In genomic region chr5:132816554-132816953, GRCh38 we compare ENCODE assay signal across 25 cellular contexts. TPM values are rescaled to one million over a fixed set of nuclear protein-coding genes. Genes with fewer than 3 reads are reported as not detected.
A peak's percentile ranks its signal among the peaks of the same experiment; 100 is the strongest.
DNase-seq lines count a peak whose midpoint lies in the region; TF ChIP-seq lines count a peak whose summit lies in the region.
"Had no signal": no experiment of that assay in that cellular context is flagged by ENCODE, and none has a peak within 500 bp of the region (broad histone marks: within the 10 kb centered on the region; RNA-seq: fewer than 3 reads in every experiment).

No MANE protein-coding gene starts in this region.

- no peak overlapping the region for H3K4ac ChIP-seq in H9 (ENCODE audit: low read depth, low read length)

- H3K9me3 ChIP-seq in adipocyte (ENCODE audit: control insufficient read depth, low read length) (no peaks in the 10 kb centered on the region), osteoblast (ENCODE audit: low read depth, low read length) (no peaks in the 10 kb centered on the region), H9 (ENCODE audit: control insufficient read depth, low read depth, low read length) (no peaks in the 10 kb centered on the region)
- H3K9me3 ChIP-seq: MG63, SJSA1 had no signal

- no peak overlapping the region for H3K4me3 Mint-ChIP-seq in H9
- H3K4me3 Mint-ChIP-seq: CD4-positive, alpha-beta memory T cell had no signal

- no peak overlapping the region for H3K14ac ChIP-seq in H9 (ENCODE audit: insufficient read depth, low read length)

- H3K9me3 Mint-ChIP-seq in H9: peaks cover 0 to 4% of the 10 kb centered on the region in 2 experiments; a peak in 3 of 5 replicates
- H3K9me3 Mint-ChIP-seq: CD4-positive, alpha-beta memory T cell had no signal

- H3K18ac ChIP-seq in H9 (ENCODE audit: insufficient read length, low read depth, low read length): no peak overlapping the region

- no peaks in the 10 kb centered on the region for H3K79me1 ChIP-seq in H9 (ENCODE audit: insufficient read depth, low read depth, low read length, poor library complexity, severe bottlenecking)

- H3K4me2 ChIP-seq in osteoblast (ENCODE audit: insufficient read depth, low read length): no peak overlapping the region
- H3K4me2 ChIP-seq in H9 (ENCODE audit: insufficient read depth, insufficient read length, low read length): no peak overlapping the region
- H3K4me2 ChIP-seq: PC-9 had no signal

- DNase-seq in adipocyte (ENCODE audit: low read depth) (peak; percentile 70), fibroblast of peridontal ligament (ENCODE audit: extremely low read depth) (peak; percentile 67), osteoblast (ENCODE audit: insufficient read length, low spot score, missing footprints) (peak; percentile 25), DMS53 treated with DMSO at 0.1 percent for 48 hours (lab: John Stamatoyannopoulos, UW; ENCODE audit: unreplicated experiment) (no peak), G401 (ENCODE audit: low spot score) (no peak), H9 (no peak)
- DNase-seq in activated CD8-positive, alpha-beta memory T cell treated with anti-CD3 and anti-CD28 coated beads for 24 hours: no peak
- DNase-seq: C1 segment of cervical spinal cord; CD4-positive, alpha-beta memory T cell; COR-L47; DMS53; GDM1; KG1; MG63; NCI-H2029; NCI-H446; NCI-H524 treated with DMSO at 0.1 percent for 48 hours; NCI-H82; NK-92 treated with Interleukin-12 subunit alpha and Interleukin-12 subunit beta, amount 100 ng/mL, for 24 hours; PC-9 had no signal

- H3K27ac Mint-ChIP-seq in H9: no peak overlapping the region
- H3K27ac Mint-ChIP-seq: CD4-positive, alpha-beta memory T cell had no signal

- H2BK12ac ChIP-seq in H9 (ENCODE audit: insufficient read length, low read depth, low read length): no peak overlapping the region

- no peak overlapping the region for H2BK15ac ChIP-seq in H9 (ENCODE audit: low read depth, low read length)

- H4K8ac ChIP-seq in H9 (replicated peaks; ENCODE audit: insufficient read length, low read depth, low read length): no peak overlapping the region

- H4K91ac ChIP-seq in H9 (ENCODE audit: insufficient read length, low read depth, low read length): no peak overlapping the region

- no peak overlapping the region for H2BK5ac ChIP-seq in H9 (ENCODE audit: insufficient read length, low read length)

- no peak overlapping the region for H4K5ac ChIP-seq in H9 (ENCODE audit: insufficient read length, low read depth, low read length)

- no peak overlapping the region for H3K56ac ChIP-seq in H9 (ENCODE audit: insufficient read length, low read depth, low read length)

- H3K79me2 ChIP-seq in osteoblast (ENCODE audit: insufficient read depth, low read length): no peaks in the 10 kb centered on the region
- no peaks in the 10 kb centered on the region for H3K79me2 ChIP-seq in H9 (ENCODE audit: insufficient read depth, low read length)

- no peak overlapping the region for H3K23ac ChIP-seq in H9 (ENCODE audit: insufficient read length, low read depth, low read length)

- H3K23me2 ChIP-seq in H9 (ENCODE audit: insufficient read length, low read depth, low read length, poor library complexity, severe bottlenecking): no peaks in the 10 kb centered on the region

- H3K4me1 Mint-ChIP-seq in H9: peaks cover 9 to 20% of the 10 kb centered on the region in 2 experiments

- H3K4me1 ChIP-seq in adipocyte (ENCODE audit: control insufficient read depth, insufficient read depth, low read length): peaks cover 14% of the 10 kb centered on the region
- H3K4me1 ChIP-seq in osteoblast (ENCODE audit: insufficient read depth, low read length): peaks cover 19% of the 10 kb centered on the region
- no peaks in the 10 kb centered on the region for H3K4me1 ChIP-seq in H9 (ENCODE audit: insufficient read depth, low read length)

- H3K4me3 ChIP-seq in adipocyte (ENCODE audit: low read length): no peak overlapping the region
- H3K4me3 ChIP-seq in osteoblast (ENCODE audit: insufficient read depth, low read length): no peak overlapping the region
- H3K4me3 ChIP-seq: GM12878, MG63, PC-9, SJSA1 had no signal

- no peak overlapping the region for H2AK5ac ChIP-seq in H9 (ENCODE audit: insufficient read length, low read length)

- peaks cover 15% of the 10 kb centered on the region for H3K27me3 ChIP-seq in adipocyte (replicated peaks; ENCODE audit: control insufficient read depth, insufficient read depth, low read length)
- H3K27me3 ChIP-seq in osteoblast (ENCODE audit: insufficient read depth, low read length): peaks cover 30% of the 10 kb centered on the region
- peaks cover 31% of the 10 kb centered on the region for H3K27me3 ChIP-seq in H9 (ENCODE audit: insufficient read depth, low read length)

- H3K27me3 Mint-ChIP-seq in H9 (ENCODE audit: low read depth): peaks cover 78% of the 10 kb centered on the region

- no peak overlapping the region for H2BK120ac ChIP-seq in H9 (ENCODE audit: low read depth, low read length, poor library complexity, severe bottlenecking)

- TF ChIP-seq CTCF in osteoblast (IDR thresholded peaks at IDR 0.05; ENCODE audit: extremely low read depth, low read depth, low read length): no peak
- TF ChIP-seq CTCF in H9 (conservative IDR thresholded peaks at IDR 0.05): no peak

- H3T11ph ChIP-seq in H9 (ENCODE audit: low read length): no peak overlapping the region

- no peak overlapping the region for H2BK20ac ChIP-seq in H9 (ENCODE audit: low read depth, low read length, poor library complexity, severe bottlenecking)

- H4K20me1 ChIP-seq in osteoblast (ENCODE audit: insufficient read depth, low read length): no peaks in the 10 kb centered on the region
- no peaks in the 10 kb centered on the region for H4K20me1 ChIP-seq in H9 (ENCODE audit: control insufficient read depth, insufficient read depth, insufficient read length)

- no peak overlapping the region for H2AFZ ChIP-seq in osteoblast (ENCODE audit: low read length)
- H2AFZ ChIP-seq in H9 (ENCODE audit: low read length): no peak overlapping the region
- H2AFZ ChIP-seq: PC-9 had no signal

- no peaks in the 10 kb centered on the region for H3K36me3 ChIP-seq in adipocyte (ENCODE audit: control insufficient read depth, insufficient read depth, low read length, severe bottlenecking)
- no peaks in the 10 kb centered on the region for H3K36me3 ChIP-seq in osteoblast (ENCODE audit: insufficient read depth, low read length)
- H3K36me3 ChIP-seq: MG63, SJSA1 had no signal

- H3K9ac ChIP-seq in adipocyte (ENCODE audit: low read length) (no peak overlapping the region), H9 (ENCODE audit: extremely low read depth, insufficient read length, low read length) (no peak overlapping the region)

- H3K27ac ChIP-seq in osteoblast (ENCODE audit: low read depth, low read length) (no peak overlapping the region), H9 (ENCODE audit: insufficient read length, low read depth, low read length) (no peak overlapping the region)
- H3K27ac ChIP-seq: PC-9, SJSA1 had no signal

- in situ Hi-C loops in G401 (cut with HindIII; ENCODE audit: low sequenced_read_pairs): no loop called here

- peaks cover 0 to 4% (median 0%) of the 10 kb centered on the region in 3 experiments; a peak in 3 of 7 replicates for H3K36me3 Mint-ChIP-seq in H9 (ENCODE audit: insufficient read depth in 1 of 3, low read depth in 3 of 3)
- H3K36me3 Mint-ChIP-seq: CD4-positive, alpha-beta memory T cell had no signal

RNA-seq across cellular contexts. Expression of gene SOWAHA, which starts 3.5 kb away (rescaled TPM):
- total RNA-seq in osteoblast (under 0.01 and 0.29 TPM in 2 replicates), H9 (2021) (0.20 and 0.31 TPM in 2 replicates)
- 0.78 and 1.1 TPM in 2 replicates for total RNA-seq in G401 (2014; rRNA removed; shearing (Covaris generic))
- total RNA-seq: A673; CD4-positive, alpha-beta memory T cell; HT1080; PC-9; RPMI7951; SJSA1 had no signal

RNA-seq across cellular contexts. Expression of gene SHROOM1, which starts 13.9 kb away (rescaled TPM):
- total RNA-seq in osteoblast (4.7 and 6.2 TPM in 2 replicates), H9 (2021) (5.8 and 7.0 TPM in 2 replicates)
- 3.1 and 5.9 TPM in 2 replicates for total RNA-seq in G401 (2014; rRNA removed; shearing (Covaris generic))

RNA-seq across cellular contexts. Expression of gene SEPTIN8, which starts 39.5 kb away (rescaled TPM):
- total RNA-seq in osteoblast (32.1 and 33.7 TPM in 2 replicates), H9 (2021) (36.0 and 38.2 TPM in 2 replicates)
- 33.3 and 47.8 TPM in 2 replicates for total RNA-seq in G401 (2014; rRNA removed; shearing (Covaris generic))

RNA-seq across cellular contexts. Expression of gene GDF9, which starts 49.7 kb away (rescaled TPM):
- total RNA-seq in osteoblast (0.29 and 0.36 TPM in 2 replicates), H9 (2021) (0.24 and 0.57 TPM in 2 replicates)
- 0.12 and 1.3 TPM in 2 replicates for total RNA-seq in G401 (2014; rRNA removed; shearing (Covaris generic))

RNA-seq across cellular contexts. Expression of gene UQCRQ, which starts 49.9 kb away (rescaled TPM):
- 76.0 and 94.6 TPM in 2 replicates for total RNA-seq in osteoblast
- total RNA-seq in G401 (2014; rRNA removed; shearing (Covaris generic)): 108 and 215 TPM in 2 replicates
- total RNA-seq in H9 (2021): 293 and 306 TPM in 2 replicates

Comparison
In these comparisons a context has a peak if more than half of its experiments do, and no peak if none do; other contexts are left out.
1. DNase-seq: peak in adipocyte (single experiment), fibroblast of peridontal ligament (single experiment) and osteoblast (single experiment); none in activated CD8-positive, alpha-beta memory T cell treated with anti-CD3 and anti-CD28 coated beads for 24 hours (single experiment), DMS53 treated with DMSO at 0.1 percent for 48 hours (single experiment), G401 (single experiment) and H9 (single experiment).